9 cellular contexts compared by ENCODE assay signal in the genomic region with DNA sequence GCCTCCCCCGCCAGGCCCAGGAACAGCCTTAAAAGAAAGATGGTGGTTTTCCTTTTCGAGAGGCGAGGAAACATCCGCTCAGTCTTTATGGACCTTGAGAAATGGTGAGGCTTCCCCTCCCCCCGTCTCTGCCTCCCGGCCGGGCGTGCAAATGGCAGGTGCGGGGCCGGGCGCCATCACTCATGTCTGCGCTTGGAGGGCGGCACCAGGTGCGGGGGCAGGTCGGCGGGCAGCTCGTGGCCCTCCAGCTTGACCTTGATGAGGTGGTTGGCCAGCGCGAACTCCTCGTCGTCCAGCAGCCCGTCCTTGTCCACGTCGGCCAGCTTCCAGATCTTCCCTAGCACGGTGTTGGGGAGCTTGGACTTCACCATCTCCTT. TPM values are rescaled to one million over a fixed set of nuclear protein-coding genes. Genes with fewer than 3 reads are reported as not detected.
DNase-seq lines count a peak whose midpoint lies in the region; ATAC-seq and TF ChIP-seq lines count a peak whose summit lies in the region.
"Had no signal": no experiment of that assay in that cellular context is flagged by ENCODE, and none has a peak within 500 bp of the region (broad histone marks: within the 10 kb centered on the region; RNA-seq: fewer than 3 reads in every experiment).

No MANE protein-coding gene starts in this region.

- H3K4me2 ChIP-seq in fibroblast of lung (ENCODE audit: extremely low read depth, insufficient read depth, low read length), result no peak overlapping the region

- H3K27ac ChIP-seq in heart right ventricle, result peak overlapping the region; percentile 31 to 96 (median 87)
- H3K27ac ChIP-seq in fibroblast of lung (ENCODE audit: insufficient read depth, low read length), result peak overlapping the region; percentile 98
- peak overlapping the region; percentile 93 to 96 (median 94) for H3K27ac ChIP-seq in transverse colon
- H3K27ac ChIP-seq: C4-2B had no signal

- no peak for ATAC-seq in heart right ventricle
- ATAC-seq in left ventricle myocardium superior, result no peak

- intact Hi-C loops in heart right ventricle (cut with DNase I) (loop anchor here in 2 of 10 donors (2.0 kb wide), 2 partner anchors 23 to 25 kb away; partner anchors contain the start of gene EHD1 (in 1 of the 2)), left ventricle myocardium superior (cut with micrococcal nuclease) (no loop called here), transverse colon (cut with DNase I; ENCODE audit: low total_unique reads) (no loop called here)

- no peak overlapping the region for H3K9ac ChIP-seq in fibroblast of lung (ENCODE audit: insufficient read depth, low read length)

- TF ChIP-seq CTCF in heart right ventricle (IDR thresholded peaks at IDR 0.05) (no peak), fibroblast of lung (conservative IDR thresholded peaks at IDR 0.05 in 1 of 2, IDR thresholded peaks at IDR 0.05 in 1 of 2; ENCODE audit: low read depth in 1 of 2, low read length in 2 of 2) (no peak), transverse colon (IDR thresholded peaks at IDR 0.05) (no peak)

- peaks cover 46% of the 10 kb centered on the region for H3K79me2 ChIP-seq in fibroblast of lung (ENCODE audit: control insufficient read depth, insufficient read depth, low read length)

- WGBS in heart right ventricle, 2 donors, result 91 to 93% methylated on average over 25 of the region's 25 CpGs
- WGBS in transverse colon (ENCODE audit: low coverage in 1 of 2), 2 donors, result 60 to 91% methylated on average over 1 to 16 of the region's 25 CpGs

- H2AFZ ChIP-seq in fibroblast of lung (ENCODE audit: low read length), result no peak overlapping the region

- H3K36me3 ChIP-seq in heart right ventricle (peaks cover 0 to 73% (median 9%) of the 10 kb centered on the region in 9 donors), fibroblast of lung (ENCODE audit: control insufficient read depth, insufficient read depth, low read length) (peaks cover 49% of the 10 kb centered on the region), transverse colon (no peaks in the 10 kb centered on the region)

- TF ChIP-seq EP300 in transverse colon (IDR thresholded peaks at IDR 0.05; ENCODE audit: low read depth), result no peak

- H3K9me3 ChIP-seq in heart right ventricle (no peaks in the 10 kb centered on the region), fibroblast of lung (ENCODE audit: control insufficient read depth, insufficient read depth, low read depth, low read length) (no peaks in the 10 kb centered on the region), transverse colon (no peaks in the 10 kb centered on the region)

- in situ Hi-C loops in transverse colon (cut with MboI; ENCODE audit: low pct_ligation_motif_present in 1 of 4, low pct_unique_long_range_greater_than_20kb in 1 of 4, low sequenced_read_pairs in 3 of 4), result no loop called here

- H3K4me1 ChIP-seq in heart right ventricle (peaks cover 51 to 100% (median 100%) of the 10 kb centered on the region in 9 donors), fibroblast of lung (ENCODE audit: control insufficient read depth, extremely low read depth, insufficient read depth, low read length) (peaks cover 47% of the 10 kb centered on the region), transverse colon (peaks cover 51 to 90% (median 65%) of the 10 kb centered on the region in 4 donors)

- TF ChIP-seq POLR2A in transverse colon (IDR thresholded peaks at IDR 0.05), result no peak

- peak overlapping the region in 8 of 10 donors; percentile 6 to 41 (median 19) for H3K4me3 ChIP-seq in heart right ventricle
- no peak overlapping the region for H3K4me3 ChIP-seq in fibroblast of lung (replicated peaks in 1 of 4; ENCODE audit: control extremely low read depth in 1 of 4, insufficient read depth in 1 of 4, low read depth in 3 of 4, low read length in 4 of 4)
- H3K4me3 ChIP-seq in transverse colon, result no peak overlapping the region

- DNase-seq in heart right ventricle, result no peak
- no peak for DNase-seq in left ventricle myocardium superior
- no peak for DNase-seq in fibroblast of lung (ENCODE audit: low read depth in 2 of 2)
- no peak for DNase-seq in transverse colon
- no peak for DNase-seq in GM03348 (ENCODE audit: low spot score)
- DNase-seq in HUDEP-2 (lab: John Stamatoyannopoulos, UW; ENCODE audit: unreplicated experiment in 76 of 76), result no peak
- DNase-seq: activated effector memory CD4-positive, alpha-beta T cell treated with Interleukin-2 at 50 U/mL for 16 hours; glutamatergic neuron had no signal

- H3K27me3 ChIP-seq in heart right ventricle (no peaks in the 10 kb centered on the region), fibroblast of lung (ENCODE audit: control insufficient read depth, insufficient read depth, low read length) (no peaks in the 10 kb centered on the region), transverse colon (no peaks in the 10 kb centered on the region)

- no peaks in the 10 kb centered on the region for H4K20me1 ChIP-seq in fibroblast of lung (ENCODE audit: control insufficient read depth, extremely low read depth, insufficient read depth, low read length)

RNA-seq across cellular contexts. Expression of gene CDC42BPG, which starts 9.7 kb away (rescaled TPM):
- total RNA-seq in heart right ventricle (1 to 10 TPM in 1 of 10 donors, under 1 TPM in 9; 0.04 to 1.3 (median 0.27) TPM), left ventricle myocardium superior (0.40 TPM), fibroblast of lung (0.33 and 0.77 TPM in 2 replicates), transverse colon (10 to 100 TPM; 32.6 to 82.3 (median 46.9) TPM)
- polyA plus RNA-seq in heart right ventricle (under 1 TPM; 0.17 to 0.37 TPM), fibroblast of lung (0.02 and 0.03 TPM in 2 replicates)
- 0.13 TPM in 2 replicates for polyA plus RNA-seq in fibroblast of lung (2012)
- polyA minus RNA-seq in fibroblast of lung (ENCODE audit: low replicate concordance), result not detected in 2 replicates

RNA-seq across cellular contexts. Expression of gene EHD1, which starts 24.3 kb away (rescaled TPM):
- total RNA-seq in heart right ventricle (10 to 100 TPM; 30.7 to 73.1 (median 43.9) TPM), left ventricle myocardium superior (52.5 TPM), fibroblast of lung (40.8 and 71.3 TPM in 2 replicates), transverse colon (100 to 1,000 TPM in 2 of 4 donors, 10 to 100 TPM in 2; 67.9 to 202 (median 116) TPM)
- polyA plus RNA-seq in heart right ventricle (10 to 100 TPM; 26.0 to 39.7 TPM), fibroblast of lung (240 and 248 TPM in 2 replicates)
- polyA plus RNA-seq in fibroblast of lung (2012), result 181 and 192 TPM in 2 replicates
- 634 and 716 TPM in 2 replicates for polyA minus RNA-seq in fibroblast of lung (ENCODE audit: low replicate concordance)

RNA-seq across cellular contexts. Expression of gene MEN1, which starts 43.8 kb away (rescaled TPM):
- 10 to 100 TPM in 2 of 10 donors, 1 to 10 TPM in 8; 5.8 to 12.5 (median 8.1) TPM for total RNA-seq in heart right ventricle
- 10 to 100 TPM in 1 of 2 donors, 1 to 10 TPM in 1; 9.9 to 10.7 TPM for polyA plus RNA-seq in heart right ventricle
- total RNA-seq in left ventricle myocardium superior, result 9.1 TPM
- 12.1 and 13.7 TPM in 2 replicates for total RNA-seq in fibroblast of lung
- polyA plus RNA-seq in fibroblast of lung, result 8.9 and 14.2 TPM in 2 replicates
- 15.3 and 28.8 TPM in 2 replicates for polyA plus RNA-seq in fibroblast of lung (2012)
- 32.7 and 60.9 TPM in 2 replicates for polyA minus RNA-seq in fibroblast of lung (ENCODE audit: low replicate concordance)
- total RNA-seq in transverse colon, result 10 to 100 TPM; 19.5 to 30.3 (median 25.4) TPM

RNA-seq across cellular contexts. Expression of gene MAP4K2, which starts 51.1 kb away (rescaled TPM):
- total RNA-seq in heart right ventricle (10 to 100 TPM in 2 of 10 donors, 1 to 10 TPM in 8; 4.6 to 11.3 (median 8.1) TPM), left ventricle myocardium superior (8.6 TPM), fibroblast of lung (4.9 and 9.2 TPM in 2 replicates), transverse colon (100 to 1,000 TPM in 2 of 4 donors, 10 to 100 TPM in 2; 10.1 to 369 (median 90.9) TPM)
- polyA plus RNA-seq in heart right ventricle (10 to 100 TPM in 1 of 2 donors, 1 to 10 TPM in 1; 7.8 to 19.9 TPM), fibroblast of lung (6.4 and 9.2 TPM in 2 replicates)
- polyA plus RNA-seq in fibroblast of lung (2012), result 6.5 and 12.0 TPM in 2 replicates
- 34.1 and 53.5 TPM in 2 replicates for polyA minus RNA-seq in fibroblast of lung (ENCODE audit: low replicate concordance)

Comparison
In these comparisons a context has a peak if more than half of its experiments do, and no peak if none do; other contexts are left out.
1. H3K4me3 ChIP-seq: peak in heart right ventricle (8 of 10); none in fibroblast of lung (0 of 4) and transverse colon (0 of 4).
2. RNA of gene CDC42BPG, which starts 9.7 kb away (total RNA-seq): 32.6 to 82.3 TPM in transverse colon; 0.40 TPM in left ventricle myocardium superior (single experiment), 0.33 to 0.77 TPM in fibroblast of lung and 0.04 to 1.3 TPM in heart right ventricle; every median in the first group is over 10 times any median in the second.
3. Peak in every context shown above with its lines, with median percentiles within 50 percentile points of each other: H3K27ac ChIP-seq.